34 cellular contexts compared by ENCODE assay signal in genomic region chr13:103102482-103102881, GRCh38. TPM values are rescaled to one million over a fixed set of nuclear protein-coding genes. Genes with fewer than 3 reads are reported as not detected.
"Had no signal": no experiment of that assay in that cellular context is flagged by ENCODE, and none has a peak within 500 bp of the region (broad histone marks: within the 10 kb centered on the region; RNA-seq: fewer than 3 reads in every experiment).

No MANE protein-coding gene starts in this region.

- DNase-seq: activated CD4-positive, alpha-beta memory T cell treated with anti-CD3 and anti-CD28 coated beads for 36 hours; activated CD4-positive, alpha-beta T cell treated with anti-CD3 and anti-CD28 coated beads, Interleukin-2, amount 10 ng/mL, durations not matched to agents 24 days and 14 days; activated CD4-positive, CD25-positive, alpha-beta regulatory T cell treated with anti-CD3 and anti-CD28 coated beads, Interleukin-2, amount 50 U/mL, for 72 hours; activated CD8-positive, alpha-beta memory T cell treated with anti-CD3 and anti-CD28 coated beads, Interleukin-2, amount 50 U/mL, for 4 hours; activated gamma-delta T cell; activated naive CD4-positive, alpha-beta T cell treated with anti-CD3 and anti-CD28 coated beads, Interleukin-2, amount 10 ng/mL, durations not matched to agents 7 days and 5 days; activated naive CD8-positive, alpha-beta T cell treated with anti-CD3 and anti-CD28 coated beads, Interleukin-2, amount 10 ng/mL, durations not matched to agents 7 days and 5 days; activated T-cell treated with anti-CD3 and anti-CD28 coated beads, Interleukin-2, amount 50 U/mL, for 24 hours; central memory CD4-positive, alpha-beta T cell; left ventricle myocardium inferior; nephron progenitor cell; retina; sigmoid colon; small intestine; stimulated activated CD4-positive, alpha-beta T cell treated with anti-CD3 and anti-CD28 coated beads, Interleukin-1b, Interleukin-23, amount 100 ng/mL, for 48 hours; stimulated activated CD4-positive, alpha-beta T cell treated with anti-CD3 and anti-CD28 coated beads, Interleukin-4, amount 100 ng/mL, for 4 hours; stimulated activated CD8-positive, alpha-beta memory T cell treated with anti-CD3 and anti-CD28 coated beads, Interleukin-4, amount 100 ng/mL, for 48 hours; stimulated activated naive CD8-positive, alpha-beta T cell treated with anti-CD3 and anti-CD28 coated beads, Interleukin-15, amount 100 ng/mL, for 72 hours; substantia nigra; T-helper 9 cell; WERI-Rb-1 had no signal

- H3K27me3 ChIP-seq: ascending aorta, gastroesophageal sphincter, hepatocyte, neutrophil, sigmoid colon, vagina had no signal

- H3K9me3 ChIP-seq: ascending aorta, gastroesophageal sphincter, neutrophil, sigmoid colon, vagina had no signal

- H2AFZ ChIP-seq: hepatocyte had no signal

- H3K79me2 ChIP-seq: hepatocyte had no signal

- H3K4me2 ChIP-seq: hepatocyte had no signal

- H3K36me3 ChIP-seq: ascending aorta, gastroesophageal sphincter, left ventricle myocardium inferior, neutrophil, sigmoid colon, vagina, WERI-Rb-1 had no signal

- H3K4me3 ChIP-seq: ascending aorta, gastroesophageal sphincter, hepatocyte, left ventricle myocardium inferior, lung, sigmoid colon, vagina had no signal

- H3K4me1 ChIP-seq: ascending aorta, gastroesophageal sphincter, sigmoid colon, vagina had no signal

- H3K27ac ChIP-seq: ascending aorta, gastroesophageal sphincter, hepatocyte, left ventricle myocardium inferior, neutrophil, sigmoid colon, vagina, WERI-Rb-1 had no signal

RNA-seq across cellular contexts. Expression of gene SLC10A2, which starts 36.3 kb away (rescaled TPM):
- total RNA-seq: activated CD4-positive, alpha-beta memory T cell treated with anti-CD3 and anti-CD28 coated beads for 36 hours; activated CD4-positive, alpha-beta T cell treated with anti-CD3 and anti-CD28 coated beads, Interleukin-2, amount 10 ng/mL, durations not matched to agents 24 days and 14 days; activated CD8-positive, alpha-beta memory T cell treated with anti-CD3 and anti-CD28 coated beads for 36 hours; activated naive CD8-positive, alpha-beta T cell treated with anti-CD3 and anti-CD28 coated beads, Interleukin-2, amount 10 ng/mL, durations not matched to agents 7 days and 5 days; ascending aorta; endothelial cell of umbilical vein; fibroblast of lung; fibroblast of villous mesenchyme; left ventricle myocardium inferior; mesenteric fat pad; osteocyte; progenitor cell of endocrine pancreas; sigmoid colon; vagina had no signal
